ENCODE assay signal across 14 cellular contexts in genomic region chr1:164773146-164773545, GRCh38.
DNase-seq lines count a peak whose midpoint lies in the region; ATAC-seq and TF ChIP-seq lines count a peak whose summit lies in the region.
"Had no signal": no experiment of that assay in that cellular context is flagged by ENCODE, and none has a peak within 500 bp of the region (broad histone marks: within the 10 kb centered on the region; RNA-seq: fewer than 3 reads in every experiment).

No MANE protein-coding gene starts in this region.

- H3K36me3 ChIP-seq in esophagus squamous epithelium: no peaks in the 10 kb centered on the region
- H3K36me3 ChIP-seq in parathyroid adenoma (ENCODE audit: control insufficient read depth, insufficient read depth, low read length): no peaks in the 10 kb centered on the region
- H3K36me3 ChIP-seq: colonic mucosa, SJCRH30 had no signal

- no peaks in the 10 kb centered on the region for H3K36me3 Mint-ChIP-seq in natural killer cell
- H3K36me3 Mint-ChIP-seq in natural killer cell treated with Interleukin-12 subunit alpha and Interleukin-12 subunit beta and Interleukin-15 and Interleukin-18, amount 100 ng/mL, for 72 hours: peaks cover 4% of the 10 kb centered on the region
- H3K36me3 Mint-ChIP-seq: activated naive CD4-positive, alpha-beta T cell treated with anti-CD3 and anti-CD28 coated beads, Interleukin-2, amount 50 U/mL, for 72 hours had no signal

- peaks cover 21 to 81% (median 26%) of the 10 kb centered on the region in 3 donors for H3K4me1 ChIP-seq in esophagus squamous epithelium
- H3K4me1 ChIP-seq in parathyroid adenoma: peaks cover 53% of the 10 kb centered on the region

- no peaks in the 10 kb centered on the region for H3K79me2 ChIP-seq in parathyroid adenoma

- H3K4me3 Mint-ChIP-seq in natural killer cell: peak overlapping the region; percentile 54
- no peak overlapping the region for H3K4me3 Mint-ChIP-seq in natural killer cell treated with Interleukin-12 subunit alpha and Interleukin-12 subunit beta and Interleukin-15 and Interleukin-18, amount 100 ng/mL, for 72 hours

- H3K27ac ChIP-seq in esophagus squamous epithelium: peak overlapping the region; percentile 74 to 84 (median 84)
- H3K27ac ChIP-seq in parathyroid adenoma: peak overlapping the region; percentile 96
- H3K27ac ChIP-seq: colonic mucosa, testis had no signal

- DNase-seq in natural killer cell (no peak), esophagus squamous epithelium (lab: John Stamatoyannopoulos, UW) (no peak), NCI-H1436 treated with DMSO at 0.1 percent for 48 hours (lab: John Stamatoyannopoulos, UW) (no peak), GOT3 (lab: John Stamatoyannopoulos, UW) (no peak)
- DNase-seq in natural killer cell treated with Interleukin-12 subunit alpha and Interleukin-12 subunit beta and Interleukin-15 and Interleukin-18, amount 100 ng/mL, for 72 hours (ENCODE audit: low spot score): no peak
- DNase-seq: midbrain, NCI-H1694 treated with DMSO at 0.1 percent for 48 hours, testis had no signal

- intact Hi-C loops in natural killer cell (cut with micrococcal nuclease): no loop called here
- intact Hi-C loops in esophagus squamous epithelium (cut with DNase I): no loop called here

- TF ChIP-seq CTCF in natural killer cell (IDR thresholded peaks at IDR 0.05) (no peak), esophagus squamous epithelium (IDR thresholded peaks at IDR 0.05) (no peak), parathyroid adenoma (IDR thresholded peaks at IDR 0.05) (no peak)

- H3K4me1 Mint-ChIP-seq in natural killer cell: peaks cover 42 to 52% of the 10 kb centered on the region in 2 donors
- peaks cover 22 to 32% of the 10 kb centered on the region in 2 donors for H3K4me1 Mint-ChIP-seq in natural killer cell treated with Interleukin-12 subunit alpha and Interleukin-12 subunit beta and Interleukin-15 and Interleukin-18, amount 100 ng/mL, for 72 hours (ENCODE audit: low read depth in 2 of 2)

- H3K9me3 Mint-ChIP-seq in natural killer cell: no peaks in the 10 kb centered on the region
- no peaks in the 10 kb centered on the region for H3K9me3 Mint-ChIP-seq in natural killer cell treated with Interleukin-12 subunit alpha and Interleukin-12 subunit beta and Interleukin-15 and Interleukin-18, amount 100 ng/mL, for 72 hours
- H3K9me3 Mint-ChIP-seq: activated naive CD4-positive, alpha-beta T cell treated with anti-CD3 and anti-CD28 coated beads, Interleukin-2, amount 50 U/mL, for 72 hours had no signal

- H2AFZ ChIP-seq in parathyroid adenoma: no peak overlapping the region

- no peak overlapping the region for H3K27ac Mint-ChIP-seq in natural killer cell
- peak overlapping the region in 1 of 2 donors; percentile 41 for H3K27ac Mint-ChIP-seq in natural killer cell treated with Interleukin-12 subunit alpha and Interleukin-12 subunit beta and Interleukin-15 and Interleukin-18, amount 100 ng/mL, for 72 hours
- H3K27ac Mint-ChIP-seq: activated naive CD4-positive, alpha-beta T cell treated with anti-CD3 and anti-CD28 coated beads, Interleukin-2, amount 50 U/mL, for 72 hours had no signal

- no peaks in the 10 kb centered on the region for H3K27me3 ChIP-seq in esophagus squamous epithelium
- no peaks in the 10 kb centered on the region for H3K27me3 ChIP-seq in parathyroid adenoma (ENCODE audit: control insufficient read depth, insufficient read depth, low read length)
- H3K27me3 ChIP-seq: colonic mucosa, SJCRH30, testis had no signal

- WGBS in esophagus squamous epithelium, 2 donors: 69 to 83% methylated on average over 6 of the region's 6 CpGs

- H3K27me3 Mint-ChIP-seq in natural killer cell (ENCODE audit: low read depth in 2 of 2): peaks cover 53 to 76% of the 10 kb centered on the region in 2 donors
- H3K27me3 Mint-ChIP-seq in natural killer cell treated with Interleukin-12 subunit alpha and Interleukin-12 subunit beta and Interleukin-15 and Interleukin-18, amount 100 ng/mL, for 72 hours: peaks cover 41 to 50% of the 10 kb centered on the region in 2 donors

- H3K9ac ChIP-seq in parathyroid adenoma: no peak overlapping the region

- H3K9me3 ChIP-seq in esophagus squamous epithelium (no peaks in the 10 kb centered on the region), parathyroid adenoma (ENCODE audit: control insufficient read depth, low read length) (no peaks in the 10 kb centered on the region)
- H3K9me3 ChIP-seq: colonic mucosa, SJCRH30, testis had no signal

- peak overlapping the region; percentile 40 for H3K4me2 ChIP-seq in parathyroid adenoma (ENCODE audit: low read length)

- no peak overlapping the region for H3K4me3 ChIP-seq in esophagus squamous epithelium
- H3K4me3 ChIP-seq in parathyroid adenoma (ENCODE audit: low read depth, low read length): peak overlapping the region; percentile 3
- H3K4me3 ChIP-seq: colonic mucosa, SJCRH30, testis had no signal

- no peak for ATAC-seq in natural killer cell
- no peak for ATAC-seq in natural killer cell treated with Interleukin-12 subunit alpha and Interleukin-12 subunit beta and Interleukin-15 and Interleukin-18, amount 100 ng/mL, for 72 hours
- ATAC-seq in HG03025 (IDR thresholded peaks at IDR 0.05; ENCODE audit: low FRiP score, unreplicated experiment): no peak
- no peak for ATAC-seq in HG02852 (IDR thresholded peaks at IDR 0.05; ENCODE audit: unreplicated experiment)

- TF ChIP-seq POLR2A in esophagus squamous epithelium (IDR thresholded peaks at IDR 0.05): no peak
